Comparison of ENCODE assay signal across 19 cellular contexts in the genomic region with DNA sequence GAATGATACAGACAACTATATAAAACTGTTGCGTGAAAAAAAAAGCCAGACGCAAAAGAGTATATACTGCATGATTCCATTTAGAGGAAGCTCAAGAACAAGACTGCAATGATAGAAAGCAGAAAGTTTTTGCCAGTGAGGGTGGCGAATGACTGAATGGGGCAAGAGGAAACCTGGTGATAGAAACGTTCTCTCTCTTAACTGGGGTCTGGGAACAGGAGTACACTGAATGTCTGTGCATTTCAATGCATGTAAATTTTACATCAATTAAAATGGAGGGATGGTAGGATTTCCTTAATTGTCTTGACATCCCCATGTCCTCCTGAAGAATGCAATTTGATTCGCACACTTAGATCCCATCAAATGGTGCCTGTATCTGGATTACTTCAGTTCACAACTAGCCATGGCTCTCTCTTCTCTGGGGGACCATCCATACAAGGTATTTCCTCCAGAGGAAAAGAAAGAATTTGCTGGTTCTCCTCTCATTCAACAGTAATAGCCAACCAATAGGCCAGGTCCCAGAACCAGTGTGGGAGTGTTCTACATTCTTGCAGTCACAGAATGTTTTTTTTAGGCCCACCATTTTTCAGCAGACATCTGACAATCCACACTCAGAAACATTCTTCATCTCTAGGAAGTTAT.
DNase-seq lines count a peak whose midpoint lies in the region; ATAC-seq and TF ChIP-seq lines count a peak whose summit lies in the region.
"Had no signal": no experiment of that assay in that cellular context is flagged by ENCODE, and none has a peak within 500 bp of the region (broad histone marks: within the 10 kb centered on the region; RNA-seq: fewer than 3 reads in every experiment).

No MANE protein-coding gene starts in this region.

- TF ChIP-seq RAD21 in IMR-90 (IDR thresholded peaks at IDR 0.05; ENCODE audit: low read length): no peak

- peak overlapping the region; percentile 87 for H3K4me3 Mint-ChIP-seq in activated naive CD4-positive, alpha-beta T cell treated with anti-CD3 and anti-CD28 coated beads for 36 hours
- H3K4me3 Mint-ChIP-seq in activated naive CD8-positive, alpha-beta T cell: no peak overlapping the region
- no peak overlapping the region for H3K4me3 Mint-ChIP-seq in stimulated activated memory B cell treated with anti-CD40 and anti-IgM and Interleukin-4, amounts not matched to agents 10 μg/mL and 1 μg/mL and 100 μg/mL, for 72 hours
- H3K4me3 Mint-ChIP-seq: GM23338, nephron progenitor cell had no signal

- peak overlapping the region; percentile 73 for H2BK5ac ChIP-seq in IMR-90 (ENCODE audit: low read depth, low read length, poor library complexity, severe bottlenecking)

- peak overlapping the region; percentile 30; the same call in 2 of the 3 replicates for H2BK15ac ChIP-seq in IMR-90 (ENCODE audit: low read depth, low read length)

- CTCF ChIA-PET in activated naive CD4-positive, alpha-beta T cell treated with anti-CD3 and anti-CD28 coated beads for 36 hours (lab: Charles Lee): interaction anchor here (0.7 to 3.8 kb wide), 8 partner anchors 8 to 85 kb away, joined by 3 to 16 read pairs (median 4); no protein-coding TSS in a partner anchor
- CTCF ChIA-PET in IMR-90 (lab: Yijun Ruan, JAX): interaction anchor here (0.6 kb wide), 1 partner anchor 11 kb away, joined by 4 read pairs; no protein-coding TSS in a partner anchor

- peak overlapping the region; percentile 41 to 73; a peak in 2 of 4 replicates for H4K8ac ChIP-seq in IMR-90 (ENCODE audit: low read depth in 2 of 2, low read length in 2 of 2)

- H2AK9ac ChIP-seq in IMR-90 (replicated peaks; ENCODE audit: low read depth, low read length, poor library complexity): no peak overlapping the region

- H3K36me3 ChIP-seq in IMR-90 (ENCODE audit: control insufficient read depth, insufficient read depth, low read length): peaks cover 14% of the 10 kb centered on the region; the same call in 1 of the 2 replicates

- H2AK5ac ChIP-seq in IMR-90 (ENCODE audit: low read depth, low read length): 0 out of 2 replicates have a peak overlapping the region, but pooled peaks have one; percentile 6

- H3K9ac ChIP-seq in IMR-90 (ENCODE audit: low read depth, low read length): no peak overlapping the region

- peak overlapping the region; percentile 64 for H2BK120ac ChIP-seq in IMR-90 (ENCODE audit: low read depth, low read length)

- no TSS peak for BruUV-seq in IMR-90 (replicated peaks; lab: Mats Ljungman, UMichigan)

- H3K9me1 ChIP-seq in IMR-90 (ENCODE audit: insufficient read depth, low read length): peaks cover 19% of the 10 kb centered on the region

- no peaks in the 10 kb centered on the region for H3K9me3 ChIP-seq in IMR-90 (ENCODE audit: control insufficient read depth, insufficient read depth, low read length)
- H3K9me3 ChIP-seq: transverse colon had no signal

- H3K56ac ChIP-seq in IMR-90 (ENCODE audit: extremely low read depth, insufficient read depth, low read length): no peak overlapping the region

- H3K4me3 ChIP-seq in IMR-90 (ENCODE audit: insufficient read depth, low read depth, low read length): no peak overlapping the region
- H3K4me3 ChIP-seq: GM23338, lung, transverse colon had no signal

- H3K27me3 Mint-ChIP-seq in activated naive CD4-positive, alpha-beta T cell treated with anti-CD3 and anti-CD28 coated beads for 36 hours (ENCODE audit: low read depth): no peaks in the 10 kb centered on the region
- H3K27me3 Mint-ChIP-seq in activated naive CD8-positive, alpha-beta T cell: no peaks in the 10 kb centered on the region
- H3K27me3 Mint-ChIP-seq in stimulated activated memory B cell treated with anti-CD40 and anti-IgM and Interleukin-4, amounts not matched to agents 10 μg/mL and 1 μg/mL and 100 μg/mL, for 72 hours: no peaks in the 10 kb centered on the region

- peak overlapping the region; percentile 57 for H4K5ac ChIP-seq in IMR-90 (ENCODE audit: low read depth, low read length)

- H3K27ac Mint-ChIP-seq in activated naive CD4-positive, alpha-beta T cell treated with anti-CD3 and anti-CD28 coated beads for 36 hours: peak overlapping the region; percentile 99
- peak overlapping the region; percentile 99 for H3K27ac Mint-ChIP-seq in activated naive CD8-positive, alpha-beta T cell
- H3K27ac Mint-ChIP-seq in stimulated activated memory B cell treated with anti-CD40 and anti-IgM and Interleukin-4, amounts not matched to agents 10 μg/mL and 1 μg/mL and 100 μg/mL, for 72 hours: peak overlapping the region; percentile 98
- H3K27ac Mint-ChIP-seq: GM23338, nephron progenitor cell had no signal

- peak overlapping the region; percentile 68 for H4K91ac ChIP-seq in IMR-90 (ENCODE audit: insufficient read depth, low read depth, low read length)

- dilution Hi-C loops in IMR-90 (cut with HindIII; ENCODE audit: low sequenced_read_pairs, unreplicated experiment): no loop called here

- in situ Hi-C loops in IMR-90 (cut with MboI; ENCODE audit: low sequenced_read_pairs) (no loop called here), GM13976 (cut with MboI; ENCODE audit: low sequenced_read_pairs, unreplicated experiment) (no loop called here)

- no peak overlapping the region for H3K4me2 ChIP-seq in IMR-90 (ENCODE audit: low read depth, low read length)
- H3K4me2 ChIP-seq: GM23338 had no signal

- peak overlapping the region; percentile 43; the same call in 1 of the 2 replicates for H3K27ac ChIP-seq in IMR-90 (ENCODE audit: insufficient read depth, low read length)

- H2AFZ ChIP-seq in IMR-90 (replicated peaks; ENCODE audit: low read length, poor library complexity): no peak overlapping the region
- H2AFZ ChIP-seq: GM23338 had no signal

- H3K9me3 Mint-ChIP-seq in activated naive CD4-positive, alpha-beta T cell treated with anti-CD3 and anti-CD28 coated beads for 36 hours: no peaks in the 10 kb centered on the region
- H3K9me3 Mint-ChIP-seq in activated naive CD8-positive, alpha-beta T cell (ENCODE audit: low read depth): no peaks in the 10 kb centered on the region
- H3K9me3 Mint-ChIP-seq in stimulated activated memory B cell treated with anti-CD40 and anti-IgM and Interleukin-4, amounts not matched to agents 10 μg/mL and 1 μg/mL and 100 μg/mL, for 72 hours: no peaks in the 10 kb centered on the region
- H3K9me3 Mint-ChIP-seq: nephron progenitor cell had no signal

- ATAC-seq in IMR-90 (ENCODE audit: low read depth): no peak
- no peak for ATAC-seq in stimulated activated memory B cell treated with anti-CD40 and anti-IgM and Interleukin-4, amounts not matched to agents 10 μg/mL and 1 μg/mL and 100 μg/mL, for 72 hours
- ATAC-seq: GM23338 had no signal

- WGBS in IMR-90 (ENCODE audit: extremely low coverage in 2 of 2, insufficient read length in 1 of 2), 2 experiments: no CpG with 5 or more reads among the region's 5 CpGs

- intact Hi-C loops in activated naive CD4-positive, alpha-beta T cell treated with anti-CD3 and anti-CD28 coated beads for 36 hours (cut with micrococcal nuclease): loop anchor here (1.0 to 5.0 kb wide), 2 partner anchors 10 to 533 kb away; no protein-coding TSS in a partner anchor
- intact Hi-C loops in IMR-90 (cut with micrococcal nuclease): no loop called here

- peak overlapping the region; percentile 57 for H2BK20ac ChIP-seq in IMR-90 (ENCODE audit: low read depth, low read length)

- peaks cover 35 to 77% of the 10 kb centered on the region in 2 experiments for H3K79me1 ChIP-seq in IMR-90 (ENCODE audit: low read depth in 1 of 2, low read length in 2 of 2)

- TF ChIP-seq POLR2A in IMR-90 (IDR thresholded peaks at IDR 0.05; ENCODE audit: low read depth, low read length): no peak

- peak overlapping the region; percentile 69; the same call in 1 of the 2 replicates for H3K23ac ChIP-seq in IMR-90 (ENCODE audit: low read depth, low read length)

- H3K4me1 ChIP-seq in IMR-90 (ENCODE audit: control insufficient read depth, insufficient read depth, low read length): peaks cover 30% of the 10 kb centered on the region

- peak overlapping the region; percentile 82 for H3K4ac ChIP-seq in IMR-90 (ENCODE audit: low read depth, low read length)

- no peaks in the 10 kb centered on the region for H3K27me3 ChIP-seq in IMR-90 (ENCODE audit: control insufficient read depth, insufficient read depth, low read length)
- H3K27me3 ChIP-seq: transverse colon had no signal

- H3K36me3 Mint-ChIP-seq in activated naive CD4-positive, alpha-beta T cell treated with anti-CD3 and anti-CD28 coated beads for 36 hours (ENCODE audit: low read depth): peaks cover 68% of the 10 kb centered on the region
- H3K36me3 Mint-ChIP-seq in activated naive CD8-positive, alpha-beta T cell: peaks cover 50% of the 10 kb centered on the region
- peaks cover 38% of the 10 kb centered on the region for H3K36me3 Mint-ChIP-seq in stimulated activated memory B cell treated with anti-CD40 and anti-IgM and Interleukin-4, amounts not matched to agents 10 μg/mL and 1 μg/mL and 100 μg/mL, for 72 hours

- H4K20me1 ChIP-seq in IMR-90 (ENCODE audit: insufficient read depth, low read length): no peaks in the 10 kb centered on the region

- POLR2A ChIA-PET in IMR-90 (lab: Charles Lee; ENCODE audit: unreplicated experiment): interaction anchor here (2.1 kb wide), 1 partner anchor 43 kb away, joined by 6 read pairs; no protein-coding TSS in a partner anchor

- peak overlapping the region; percentile 53 for H3K14ac ChIP-seq in IMR-90 (replicated peaks; ENCODE audit: low read depth, low read length)

- no peak for DNase-seq in activated naive CD4-positive, alpha-beta T cell treated with anti-CD3 and anti-CD28 coated beads for 36 hours
- DNase-seq in activated naive CD4-positive, alpha-beta T cell (lab: John Stamatoyannopoulos, UW): no peak
- no peak for DNase-seq in IMR-90
- no peak for DNase-seq in NCI-H774 (lab: John Stamatoyannopoulos, UW)
- no peak for DNase-seq in GM13976 (ENCODE audit: low spot score)
- DNase-seq in stimulated activated CD4-positive, alpha-beta T cell treated with anti-CD3 and anti-CD28 coated beads, Interleukin-2, amount 100 ng/mL, for 48 hours: no peak
- DNase-seq: activated CD4-positive, alpha-beta T cell treated with anti-CD3 and anti-CD28 coated beads, Interleukin-2, amount 50 U/mL, for 48 hours; cerebellar nuclear complex; foreskin melanocyte; NCI-H2107; nephron progenitor cell; NK-92 treated with Interleukin-12 subunit alpha and Interleukin-12 subunit beta, amount 100 ng/mL, for 24 hours; stimulated activated CD4-positive, alpha-beta T cell treated with anti-CD3 and anti-CD28 coated beads, Interleukin-1b, Interleukin-23, amount 100 ng/mL, for 48 hours; T1000; transverse colon had no signal

- TF ChIP-seq CTCF in IMR-90 (conservative IDR thresholded peaks at IDR 0.05; ENCODE audit: low read depth, low read length): no peak
- no peak for TF ChIP-seq CTCF in GM13976 (IDR thresholded peaks at IDR 0.05; ENCODE audit: borderline replicate concordance, control extremely low read depth, extremely low read depth, insufficient read depth, missing control alignments)

- H3K18ac ChIP-seq in IMR-90 (ENCODE audit: low read depth, low read length): peak overlapping the region; percentile 65

- peaks cover 35% of the 10 kb centered on the region for H3K4me1 Mint-ChIP-seq in activated naive CD4-positive, alpha-beta T cell treated with anti-CD3 and anti-CD28 coated beads for 36 hours (ENCODE audit: low read depth)
- peaks cover 50% of the 10 kb centered on the region for H3K4me1 Mint-ChIP-seq in activated naive CD8-positive, alpha-beta T cell (ENCODE audit: low read depth)
- peaks cover 61% of the 10 kb centered on the region for H3K4me1 Mint-ChIP-seq in stimulated activated memory B cell treated with anti-CD40 and anti-IgM and Interleukin-4, amounts not matched to agents 10 μg/mL and 1 μg/mL and 100 μg/mL, for 72 hours
